Comparison of ENCODE assay signal across 23 cellular contexts in the genomic region with DNA sequence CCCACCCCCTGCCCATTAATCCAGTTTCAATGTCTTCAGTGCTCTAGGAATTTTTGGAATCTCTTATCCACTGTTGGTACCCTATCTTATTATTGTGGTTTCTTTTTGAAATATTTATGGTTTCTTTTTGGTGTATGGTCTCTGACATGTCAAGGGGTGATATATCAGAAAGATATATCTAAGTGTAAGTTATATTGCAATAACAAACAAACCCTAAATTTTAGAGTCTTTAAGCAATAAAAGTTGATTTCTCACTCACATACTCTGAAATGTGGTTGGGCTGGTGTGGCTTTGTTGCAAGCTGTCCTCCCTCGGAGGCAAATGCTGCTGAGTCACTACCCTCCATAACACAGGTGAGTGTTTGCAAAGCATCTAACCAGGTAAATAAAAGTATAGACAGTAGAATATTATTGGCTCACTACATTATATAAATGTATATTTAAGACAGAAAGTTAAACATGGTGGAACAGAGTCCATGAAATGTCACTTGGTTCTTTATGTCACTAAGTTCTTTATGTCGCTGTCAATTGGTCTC.
A peak's percentile ranks its signal among the peaks of the same experiment; 100 is the strongest.
DNase-seq lines count a peak whose midpoint lies in the region; ATAC-seq, FAIRE-seq and TF ChIP-seq lines count a peak whose summit lies in the region.
"Had no signal": no experiment of that assay in that cellular context is flagged by ENCODE, and none has a peak within 500 bp of the region (broad histone marks: within the 10 kb centered on the region; RNA-seq: fewer than 3 reads in every experiment).

No MANE protein-coding gene starts in this region.

- H3K27ac Mint-ChIP-seq in astrocyte (ENCODE audit: unreplicated experiment), result no peak overlapping the region
- peak overlapping the region; percentile 64 for H3K27ac Mint-ChIP-seq in mesothelial cell of epicardium
- H3K27ac Mint-ChIP-seq: activated CD4-positive, alpha-beta T cell treated with anti-CD3 and anti-CD28 coated beads for 36 hours; activated CD8-positive, alpha-beta memory T cell treated with anti-CD3 and anti-CD28 coated beads, Interleukin-2, amount 10 ng/mL, durations not matched to agents 7 days and 5 days; activated naive CD4-positive, alpha-beta T cell treated with anti-CD3 and anti-CD28 coated beads, Interleukin-2, amount 10 ng/mL, durations not matched to agents 7 days and 5 days; CD4-positive, alpha-beta T cell; progenitor cell of endocrine pancreas had no signal

- H4K20me1 ChIP-seq in astrocyte (ENCODE audit: insufficient read depth, low read length), result no peaks in the 10 kb centered on the region

- no peaks in the 10 kb centered on the region for H3K36me3 ChIP-seq in astrocyte (ENCODE audit: insufficient read depth, low read length)
- no peaks in the 10 kb centered on the region for H3K36me3 ChIP-seq in heart right ventricle
- H3K36me3 ChIP-seq: lower lobe of right lung, sigmoid colon, thoracic aorta had no signal

- H3K36me3 Mint-ChIP-seq in astrocyte (ENCODE audit: low read depth, unreplicated experiment) (no peaks in the 10 kb centered on the region), mesothelial cell of epicardium (peaks cover 14% of the 10 kb centered on the region)
- H3K36me3 Mint-ChIP-seq: activated CD8-positive, alpha-beta memory T cell treated with anti-CD3 and anti-CD28 coated beads, Interleukin-2, amount 10 ng/mL, durations not matched to agents 7 days and 5 days; activated naive CD4-positive, alpha-beta T cell treated with anti-CD3 and anti-CD28 coated beads, Interleukin-2, amount 10 ng/mL, durations not matched to agents 7 days and 5 days had no signal

- H3K4me2 ChIP-seq in astrocyte (ENCODE audit: low read length), result no peak overlapping the region
- H3K4me2 ChIP-seq: KMS-11 had no signal

- no peaks in the 10 kb centered on the region for H3K9me3 Mint-ChIP-seq in astrocyte (ENCODE audit: unreplicated experiment)
- H3K9me3 Mint-ChIP-seq in mesothelial cell of epicardium, result peaks cover 14% of the 10 kb centered on the region

- peak; percentile 3 for DNase-seq in Daoy (ENCODE audit: low read depth)
- peak; percentile 38 for DNase-seq in LNCaP clone FGC (ENCODE audit: low read depth)
- DNase-seq in astrocyte (ENCODE audit: low read depth), result peak; percentile 6
- no peak for DNase-seq in mesothelial cell of epicardium (ENCODE audit: low spot score in 2 of 2, unreplicated experiment in 2 of 2)
- no peak for DNase-seq in heart right ventricle
- DNase-seq in mesenteric fat pad (ENCODE audit: low spot score), result no peak
- no peak for DNase-seq in GDM1 (lab: John Stamatoyannopoulos, UW)
- DNase-seq: activated CD4-positive, alpha-beta T cell treated with anti-CD3 and anti-CD28 coated beads for 36 hours; activated CD8-positive, alpha-beta memory T cell treated with anti-CD3 and anti-CD28 coated beads, Interleukin-2, amount 10 ng/mL, durations not matched to agents 7 days and 5 days; activated naive CD4-positive, alpha-beta T cell treated with anti-CD3 and anti-CD28 coated beads, Interleukin-2, amount 10 ng/mL, durations not matched to agents 7 days and 5 days; CD4-positive, alpha-beta T cell; GOT3; islet precursor cell; lower lobe of right lung; NCI-H1694; OCI-M1; sigmoid colon; stimulated activated naive CD4-positive, alpha-beta T cell treated with Interleukin-2 at 50 U/mL for 16 hours; T-helper 1 cell had no signal

- WGBS in heart right ventricle, 2 donors, result 85 to 86% methylated on average over 2 of the region's 2 CpGs

- intact Hi-C loops in heart right ventricle (cut with DNase I), result no loop called here

- H3K27me3 Mint-ChIP-seq in astrocyte (ENCODE audit: low read depth, unreplicated experiment), result no peaks in the 10 kb centered on the region
- no peaks in the 10 kb centered on the region for H3K27me3 Mint-ChIP-seq in mesothelial cell of epicardium (ENCODE audit: low read depth)
- H3K27me3 Mint-ChIP-seq: activated CD4-positive, alpha-beta T cell treated with anti-CD3 and anti-CD28 coated beads for 36 hours; activated CD8-positive, alpha-beta memory T cell treated with anti-CD3 and anti-CD28 coated beads, Interleukin-2, amount 10 ng/mL, durations not matched to agents 7 days and 5 days; activated naive CD4-positive, alpha-beta T cell treated with anti-CD3 and anti-CD28 coated beads, Interleukin-2, amount 10 ng/mL, durations not matched to agents 7 days and 5 days; CD4-positive, alpha-beta T cell; progenitor cell of endocrine pancreas had no signal

- H3K4me1 Mint-ChIP-seq in astrocyte (ENCODE audit: low read depth, unreplicated experiment) (no peaks in the 10 kb centered on the region), mesothelial cell of epicardium (peaks cover 18% of the 10 kb centered on the region)
- H3K4me1 Mint-ChIP-seq: activated CD4-positive, alpha-beta T cell treated with anti-CD3 and anti-CD28 coated beads for 36 hours; activated CD8-positive, alpha-beta memory T cell treated with anti-CD3 and anti-CD28 coated beads, Interleukin-2, amount 10 ng/mL, durations not matched to agents 7 days and 5 days; activated naive CD4-positive, alpha-beta T cell treated with anti-CD3 and anti-CD28 coated beads, Interleukin-2, amount 10 ng/mL, durations not matched to agents 7 days and 5 days had no signal

- H3K79me2 ChIP-seq in astrocyte (ENCODE audit: insufficient read depth, low read length), result no peaks in the 10 kb centered on the region

- no peak for FAIRE-seq in astrocyte (lab: Jason Lieb, UNC)
- FAIRE-seq: GM18507 had no signal

- no peaks in the 10 kb centered on the region for H3K4me1 ChIP-seq in astrocyte (ENCODE audit: insufficient read depth, low read length)
- H3K4me1 ChIP-seq in heart right ventricle, result no peaks in the 10 kb centered on the region
- H3K4me1 ChIP-seq: lower lobe of right lung, sigmoid colon had no signal

- H3K9ac ChIP-seq in astrocyte (ENCODE audit: low read length), result no peak overlapping the region
- H3K9ac ChIP-seq: KMS-11 had no signal

- ATAC-seq in heart right ventricle, result no peak
- ATAC-seq: activated CD4-positive, alpha-beta T cell treated with anti-CD3 and anti-CD28 coated beads for 36 hours; activated CD8-positive, alpha-beta memory T cell treated with anti-CD3 and anti-CD28 coated beads, Interleukin-2, amount 10 ng/mL, durations not matched to agents 7 days and 5 days had no signal

- H3K27ac ChIP-seq in astrocyte (ENCODE audit: low read depth, low read length) (no peak overlapping the region), heart right ventricle (no peak overlapping the region)
- H3K27ac ChIP-seq: KMS-11, lower lobe of right lung, sigmoid colon, thoracic aorta had no signal

- H3K4me3 ChIP-seq in LNCaP clone FGC (ENCODE audit: low read depth, low read length) (no peak overlapping the region), astrocyte (ENCODE audit: insufficient read depth, low read depth, low read length) (no peak overlapping the region), heart right ventricle (no peak overlapping the region)
- H3K4me3 ChIP-seq: lower lobe of right lung, sigmoid colon, thoracic aorta had no signal

- H3K27me3 ChIP-seq in astrocyte (ENCODE audit: insufficient read depth, low read length), result no peaks in the 10 kb centered on the region
- H3K27me3 ChIP-seq in heart right ventricle, result no peaks in the 10 kb centered on the region
- H3K27me3 ChIP-seq: sigmoid colon had no signal

- H3K9me3 ChIP-seq in astrocyte (ENCODE audit: insufficient read depth, low read depth, low read length), result peaks cover 5% of the 10 kb centered on the region
- peaks cover 0 to 38% (median 0%) of the 10 kb centered on the region in 11 donors for H3K9me3 ChIP-seq in heart right ventricle
- H3K9me3 ChIP-seq: lower lobe of right lung, sigmoid colon, thoracic aorta had no signal

- no peak for TF ChIP-seq CTCF in LNCaP clone FGC (IDR thresholded peaks at IDR 0.05; ENCODE audit: control insufficient read depth, extremely low read depth, insufficient read depth)
- TF ChIP-seq CTCF in astrocyte (IDR thresholded peaks at IDR 0.05; ENCODE audit: insufficient read depth, low read depth, low read length), result no peak
- no peak for TF ChIP-seq CTCF in mesothelial cell of epicardium (IDR thresholded peaks at IDR 0.05; ENCODE audit: unreplicated experiment)
- no peak for TF ChIP-seq CTCF in heart right ventricle (IDR thresholded peaks at IDR 0.05)

- H3K4me3 Mint-ChIP-seq in astrocyte (ENCODE audit: unreplicated experiment) (no peak overlapping the region), mesothelial cell of epicardium (no peak overlapping the region)
- H3K4me3 Mint-ChIP-seq: activated CD4-positive, alpha-beta T cell treated with anti-CD3 and anti-CD28 coated beads for 36 hours; activated CD8-positive, alpha-beta memory T cell treated with anti-CD3 and anti-CD28 coated beads, Interleukin-2, amount 10 ng/mL, durations not matched to agents 7 days and 5 days; activated naive CD4-positive, alpha-beta T cell treated with anti-CD3 and anti-CD28 coated beads, Interleukin-2, amount 10 ng/mL, durations not matched to agents 7 days and 5 days; CD4-positive, alpha-beta T cell had no signal

- H2AFZ ChIP-seq in astrocyte (ENCODE audit: low read depth, low read length), result no peak overlapping the region

Comparison
In these comparisons a context has a peak if more than half of its experiments do, and no peak if none do; other contexts are left out.
1. DNase-seq: peak in Daoy (single experiment), LNCaP clone FGC (single experiment) and astrocyte (single experiment); none in mesothelial cell of epicardium (0 of 2), heart right ventricle (0 of 2), mesenteric fat pad (single experiment) and GDM1 (single experiment).